In the genomic region with DNA sequence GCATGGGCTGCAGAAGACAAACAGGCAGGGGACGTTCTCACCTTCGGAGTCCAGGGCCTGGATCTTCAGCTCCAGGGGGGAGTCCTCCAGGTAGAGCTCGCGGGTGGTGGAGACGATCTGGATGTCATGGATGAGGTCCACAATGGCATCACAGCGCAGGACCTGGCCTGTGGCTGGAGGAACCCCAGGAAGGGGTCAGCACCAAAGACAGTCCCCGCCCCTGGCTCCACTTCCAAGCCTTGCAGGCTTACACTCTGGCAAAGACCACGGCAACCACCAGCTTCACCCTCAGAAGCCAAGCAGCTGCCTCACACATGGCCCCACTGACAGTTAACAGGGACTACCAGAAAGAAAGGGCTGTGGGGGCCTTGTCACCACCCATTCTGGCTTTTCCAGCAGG, we compare ENCODE assay signal across 25 cellular contexts. TPM values are rescaled to one million over a fixed set of nuclear protein-coding genes. Genes with fewer than 3 reads are reported as not detected.
"Had no signal": no experiment of that assay in that cellular context is flagged by ENCODE, and none has a peak within 500 bp of the region (broad histone marks: within the 10 kb centered on the region; RNA-seq: fewer than 3 reads in every experiment).

No MANE protein-coding gene starts in this region.

- H3K27ac Mint-ChIP-seq: activated CD4-positive, alpha-beta T cell treated with anti-CD3 and anti-CD28 coated beads, Interleukin-2, amount 10 ng/mL, durations not matched to agents 24 days and 14 days; activated naive CD4-positive, alpha-beta T cell treated with anti-CD3 and anti-CD28 coated beads, Interleukin-2, amount 10 ng/mL, durations not matched to agents 7 days and 5 days; activated naive CD8-positive, alpha-beta T cell; T-helper 1 cell treated with Interleukin-12 subunit alpha and Interleukin-12 subunit beta and Interleukin-4 antibody, amounts not matched to agents 30 μg/mL and 1 μg/mL, for 36 hours; T-helper 2 cell treated with Interferon-gamma antibody and Interleukin-4, amounts not matched to agents 5 μg/mL and 100 μg/mL, for 36 hours had no signal

- H3K4me3 Mint-ChIP-seq: activated CD4-positive, alpha-beta T cell treated with anti-CD3 and anti-CD28 coated beads, Interleukin-2, amount 10 ng/mL, durations not matched to agents 24 days and 14 days; activated naive CD4-positive, alpha-beta T cell treated with anti-CD3 and anti-CD28 coated beads, Interleukin-2, amount 10 ng/mL, durations not matched to agents 7 days and 5 days; activated naive CD8-positive, alpha-beta T cell; T-helper 1 cell treated with Interleukin-12 subunit alpha and Interleukin-12 subunit beta and Interleukin-4 antibody, amounts not matched to agents 30 μg/mL and 1 μg/mL, for 36 hours; T-helper 2 cell treated with Interferon-gamma antibody and Interleukin-4, amounts not matched to agents 5 μg/mL and 100 μg/mL, for 36 hours had no signal

- H3K9ac ChIP-seq: KMS-11, SK-N-SH had no signal

- H3K27ac ChIP-seq: body of pancreas, breast epithelium, KMS-11, SJSA1 had no signal

- H3K4me3 ChIP-seq: body of pancreas, breast epithelium, SJSA1 had no signal

- H3K4me1 ChIP-seq: body of pancreas, breast epithelium, SJSA1 had no signal

- H3K9me3 Mint-ChIP-seq: activated CD4-positive, alpha-beta T cell treated with anti-CD3 and anti-CD28 coated beads, Interleukin-2, amount 10 ng/mL, durations not matched to agents 24 days and 14 days; activated naive CD4-positive, alpha-beta T cell treated with anti-CD3 and anti-CD28 coated beads, Interleukin-2, amount 10 ng/mL, durations not matched to agents 7 days and 5 days; T-helper 1 cell treated with Interleukin-12 subunit alpha and Interleukin-12 subunit beta and Interleukin-4 antibody, amounts not matched to agents 30 μg/mL and 1 μg/mL, for 36 hours; T-helper 2 cell treated with Interferon-gamma antibody and Interleukin-4, amounts not matched to agents 5 μg/mL and 100 μg/mL, for 36 hours had no signal

- ATAC-seq: body of pancreas, Panc1 had no signal

- H3K27me3 ChIP-seq: body of pancreas, breast epithelium, SJSA1 had no signal

- H3K27me3 Mint-ChIP-seq: activated CD4-positive, alpha-beta T cell treated with anti-CD3 and anti-CD28 coated beads, Interleukin-2, amount 10 ng/mL, durations not matched to agents 24 days and 14 days; activated naive CD4-positive, alpha-beta T cell treated with anti-CD3 and anti-CD28 coated beads, Interleukin-2, amount 10 ng/mL, durations not matched to agents 7 days and 5 days; activated naive CD8-positive, alpha-beta T cell had no signal

- DNase-seq: activated CD4-positive, alpha-beta T cell treated with anti-CD3 and anti-CD28 coated beads, Interleukin-2, amount 10 ng/mL, durations not matched to agents 24 days and 14 days; activated CD4-positive, alpha-beta T cell treated with anti-CD3 and anti-CD28 coated beads, Interleukin-2, amount 50 U/mL, for 4 hours; activated CD8-positive, alpha-beta memory T cell treated with anti-CD3 and anti-CD28 coated beads, Interleukin-2, amount 50 U/mL, for 48 hours; activated effector memory CD4-positive, alpha-beta T cell treated with Interleukin-2 at 50 U/mL for 16 hours; activated naive CD4-positive, alpha-beta T cell treated with anti-CD3 and anti-CD28 coated beads, Interleukin-2, amount 10 ng/mL, durations not matched to agents 7 days and 5 days; activated T-cell treated with anti-CD3 and anti-CD28 coated beads, Interleukin-2, amount 50 U/mL, for 48 hours; body of pancreas; MM.1S; MV-4-11; NCI-H1092; NCI-H1436 treated with DMSO at 0.1 percent for 48 hours; NCI-H1694 treated with DMSO at 0.1 percent for 48 hours; NCI-H2029; NCI-H345; NCI-H524 treated with DMSO at 0.1 percent for 48 hours; SHP77 treated with DMSO at 0.1 percent for 48 hours; SK-N-SH had no signal

- H3K36me3 ChIP-seq: breast epithelium, SJSA1 had no signal

- H3K9me3 ChIP-seq: body of pancreas, breast epithelium, SJSA1, SK-N-SH had no signal

RNA-seq across cellular contexts. Expression of gene NUP210, which starts 22.8 kb away (rescaled TPM):
- total RNA-seq: LHCN-M2 had no signal
